In the genomic region with DNA sequence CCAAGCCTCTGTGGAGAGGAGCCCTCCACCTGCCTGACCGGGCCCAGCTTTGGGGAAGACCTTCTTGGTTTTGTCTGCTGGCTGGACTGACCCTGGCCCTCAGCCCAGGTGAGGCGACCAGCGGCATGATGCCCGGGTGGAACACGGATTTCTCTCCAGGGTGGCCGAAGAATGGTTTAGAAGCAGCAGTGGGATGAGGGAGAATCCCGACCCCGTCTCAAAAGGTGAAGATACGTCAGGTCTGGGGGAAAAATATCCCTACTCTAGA, we compare ENCODE assay signal across 8 cellular contexts. TPM values are rescaled to one million over a fixed set of nuclear protein-coding genes. Genes with fewer than 3 reads are reported as not detected.
DNase-seq lines count a peak whose midpoint lies in the region; ATAC-seq and TF ChIP-seq lines count a peak whose summit lies in the region.

No MANE protein-coding gene starts in this region.

- peaks cover 3% of the 10 kb centered on the region in 2 experiments; a peak in 2 of 4 replicates for H3K4me1 ChIP-seq in SK-N-SH (ENCODE audit: control insufficient read depth in 1 of 2, insufficient read depth in 2 of 2, low read depth in 1 of 2, low read length in 1 of 2)
- H3K4me1 ChIP-seq in skeletal muscle satellite cell (ENCODE audit: control insufficient read depth, insufficient read depth, low read length): peaks cover 8% of the 10 kb centered on the region

- H3K4me3 ChIP-seq in SK-N-SH (ENCODE audit: low read depth in 2 of 2, low read length in 1 of 2) (peak overlapping the region; percentile 73 to 83), foreskin fibroblast (ENCODE audit: low read depth in 1 of 2, low read length in 2 of 2) (peak overlapping the region; percentile 85 to 86), skeletal muscle satellite cell (ENCODE audit: low read length) (peak overlapping the region; percentile 95)

- H2AFZ ChIP-seq in SK-N-SH (ENCODE audit: low read depth): peak overlapping the region; percentile 93; the same call in 1 of the 2 replicates

- TF ChIP-seq EP300 in SK-N-SH (IDR thresholded peaks at IDR 0.05; ENCODE audit: borderline replicate concordance in 1 of 2, low read depth in 1 of 2, low read length in 1 of 2): no peak

- no peak for TF ChIP-seq CTCF in SK-N-SH (IDR thresholded peaks at IDR 0.05)
- no peak for TF ChIP-seq CTCF in foreskin fibroblast (IDR thresholded peaks at IDR 0.05; ENCODE audit: low read depth, low read length)

- H3K4me2 ChIP-seq in SK-N-SH (peak overlapping the region; percentile 99), skeletal muscle satellite cell (ENCODE audit: low read length) (peak overlapping the region; percentile 98)

- ATAC-seq in GM19452 (IDR thresholded peaks at IDR 0.05; ENCODE audit: unreplicated experiment) (peak; percentile 2), GM19467 (IDR thresholded peaks at IDR 0.05; ENCODE audit: unreplicated experiment) (no peak), GM19351 (IDR thresholded peaks at IDR 0.05; ENCODE audit: unreplicated experiment) (no peak)

- CTCF ChIA-PET in SK-N-SH (lab: Yijun Ruan, JAX): no interaction called here

- H3K36me3 ChIP-seq in SK-N-SH (replicated peaks in 1 of 2; ENCODE audit: control insufficient read depth in 1 of 2, insufficient read depth in 2 of 2, low read length in 1 of 2) (no peaks in the 10 kb centered on the region), skeletal muscle satellite cell (ENCODE audit: insufficient read depth, low read length) (no peaks in the 10 kb centered on the region)

- H3K27ac ChIP-seq in SK-N-SH (ENCODE audit: low read depth in 2 of 2, low read length in 1 of 2): peak overlapping the region; percentile 84 to 87

- 40% methylated on average over 4 of the region's 9 CpGs for WGBS in SK-N-SH (ENCODE audit: low lambda C conversion rate)

- peaks cover 27% of the 10 kb centered on the region for H3K79me2 ChIP-seq in SK-N-SH (ENCODE audit: insufficient read depth)

- H3K9me3 ChIP-seq in SK-N-SH (no peaks in the 10 kb centered on the region), skeletal muscle satellite cell (replicated peaks; ENCODE audit: low read length) (no peaks in the 10 kb centered on the region)

- no peaks in the 10 kb centered on the region for H4K20me1 ChIP-seq in SK-N-SH (ENCODE audit: insufficient read depth)

- H3K27me3 ChIP-seq in SK-N-SH (ENCODE audit: insufficient read depth): no peaks in the 10 kb centered on the region
- no peaks in the 10 kb centered on the region for H3K27me3 ChIP-seq in skeletal muscle satellite cell (ENCODE audit: control insufficient read depth, insufficient read depth, low read length)

- DNase-seq in SK-N-SH (no peak), foreskin fibroblast (no peak), DMS153 (lab: John Stamatoyannopoulos, UW) (no peak)
- DNase-seq in stimulated activated CD4-positive, alpha-beta T cell treated with anti-CD3 and anti-CD28 coated beads, Interleukin-2, amount 100 ng/mL, for 48 hours: no peak

- no peak for TF ChIP-seq RAD21 in SK-N-SH (IDR thresholded peaks at IDR 0.05; ENCODE audit: low read length)

- no peaks in the 10 kb centered on the region for H3K9me2 ChIP-seq in SK-N-SH

- H3F3A ChIP-seq in SK-N-SH (replicated peaks; ENCODE audit: insufficient read depth): peaks cover 14% of the 10 kb centered on the region

- H3K9ac ChIP-seq in SK-N-SH (peak overlapping the region; percentile 87), skeletal muscle satellite cell (ENCODE audit: low read depth, low read length) (peak overlapping the region; percentile 92)

- POLR2A ChIA-PET in SK-N-SH (lab: Yijun Ruan, JAX): interaction anchor here (0.9 kb wide), 1 partner anchor 9 kb away, joined by 4 read pairs; no protein-coding TSS in a partner anchor

TF ChIP-seq in SK-N-SH, 30 proteins besides CTCF, POLR2A, EP300 and RAD21:
- TF ChIP-seq REST (IDR thresholded peaks at IDR 0.05; ENCODE audit: low read depth, low read length): no peak
- no peak for TF ChIP-seq TAF1 (IDR thresholded peaks at IDR 0.05; ENCODE audit: borderline replicate concordance, low read depth, low read length)
- no peak for TF ChIP-seq EZH2phosphoT487 (IDR thresholded peaks at IDR 0.05; ENCODE audit: borderline replicate concordance, low read depth)
- no peak for TF ChIP-seq RXRA (IDR thresholded peaks at IDR 0.05; ENCODE audit: borderline replicate concordance, low read depth)
- no peak for TF ChIP-seq IRF3 (IDR thresholded peaks at IDR 0.05; ENCODE audit: low read depth, low read length)
- TF ChIP-seq ZBTB33 (IDR thresholded peaks at IDR 0.05; ENCODE audit: borderline replicate concordance, low read depth): no peak
- TF ChIP-seq, protein P1, sequence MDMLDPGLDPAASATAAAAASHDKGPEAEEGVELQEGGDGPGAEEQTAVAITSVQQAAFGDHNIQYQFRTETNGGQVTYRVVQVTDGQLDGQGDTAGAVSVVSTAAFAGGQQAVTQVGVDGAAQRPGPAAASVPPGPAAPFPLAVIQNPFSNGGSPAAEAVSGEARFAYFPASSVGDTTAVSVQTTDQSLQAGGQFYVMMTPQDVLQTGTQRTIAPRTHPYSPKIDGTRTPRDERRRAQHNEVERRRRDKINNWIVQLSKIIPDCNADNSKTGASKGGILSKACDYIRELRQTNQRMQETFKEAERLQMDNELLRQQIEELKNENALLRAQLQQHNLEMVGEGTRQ (IDR thresholded peaks at IDR 0.05; ENCODE audit: borderline replicate concordance, low read depth, low read length): no peak
- no peak for TF ChIP-seq YY1 (IDR thresholded peaks at IDR 0.05; ENCODE audit: low read depth)

RNA-seq across cellular contexts. Expression of gene ZBTB42, which starts 15.7 kb away (rescaled TPM):
- 2.9 and 3.1 TPM in 2 replicates for polyA plus RNA-seq in SK-N-SH (2012; rRNA removed)
- 1.4 and 2.2 TPM in 2 replicates for polyA plus RNA-seq in SK-N-SH (2012; cell fraction: cytosol; rRNA removed)
- polyA plus RNA-seq in SK-N-SH (2012; cell fraction: nucleus; rRNA removed): 1.7 TPM in 2 replicates
- total RNA-seq in skeletal muscle satellite cell (2012; rRNA removed): 3.8 and 3.9 TPM in 2 replicates

RNA-seq across cellular contexts. Expression of gene AKT1, which starts 21.1 kb away (rescaled TPM):
- 185 and 198 TPM in 2 replicates for polyA plus RNA-seq in SK-N-SH (2012; rRNA removed)
- 99.2 and 137 TPM in 2 replicates for polyA plus RNA-seq in SK-N-SH (2012; cell fraction: cytosol; rRNA removed)
- polyA plus RNA-seq in SK-N-SH (2012; cell fraction: nucleus; rRNA removed): 365 and 420 TPM in 2 replicates
- total RNA-seq in skeletal muscle satellite cell (2012; rRNA removed): 180 and 188 TPM in 2 replicates

RNA-seq across cellular contexts. Expression of gene CEP170B, which starts 48.5 kb away (rescaled TPM):
- polyA plus RNA-seq in SK-N-SH (2012; rRNA removed): 7.7 and 11.0 TPM in 2 replicates
- polyA plus RNA-seq in SK-N-SH (2012; cell fraction: cytosol; rRNA removed): 3.9 and 5.9 TPM in 2 replicates
- 52.8 and 69.2 TPM in 2 replicates for polyA plus RNA-seq in SK-N-SH (2012; cell fraction: nucleus; rRNA removed)
- 20.8 and 22.6 TPM in 2 replicates for total RNA-seq in skeletal muscle satellite cell (2012; rRNA removed)
